Comparison of ENCODE assay signal across 9 cellular contexts in the genomic region with DNA sequence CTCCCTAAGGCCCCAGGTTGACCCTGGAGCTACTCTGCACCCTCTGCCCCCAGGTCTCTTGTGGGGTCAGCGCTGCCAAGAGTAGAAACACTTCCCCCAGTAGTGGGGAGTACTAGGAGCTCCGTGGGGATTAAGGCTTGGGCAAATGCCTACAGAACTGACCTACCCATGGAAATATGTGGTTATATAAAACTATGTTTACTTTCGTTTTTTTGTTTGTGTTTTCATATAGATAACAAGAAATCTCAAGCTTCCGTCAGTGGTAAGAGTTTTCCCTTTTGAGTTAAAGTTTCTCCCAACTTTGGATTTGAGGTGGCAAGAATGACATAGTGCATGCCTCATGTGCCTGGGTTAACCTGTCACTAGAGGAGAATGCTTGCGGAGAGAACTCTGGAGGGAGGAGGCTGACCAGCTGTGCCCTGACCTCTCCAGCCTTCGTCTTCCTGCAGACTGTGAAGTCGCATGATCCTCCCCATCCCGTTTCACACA. TPM values are rescaled to one million over a fixed set of nuclear protein-coding genes. Genes with fewer than 3 reads are reported as not detected.
DNase-seq lines count a peak whose midpoint lies in the region; ATAC-seq and TF ChIP-seq lines count a peak whose summit lies in the region.
"Had no signal": no experiment of that assay in that cellular context is flagged by ENCODE, and none has a peak within 500 bp of the region (broad histone marks: within the 10 kb centered on the region; RNA-seq: fewer than 3 reads in every experiment).

No MANE protein-coding gene starts in this region.

- H3K4me3 Mint-ChIP-seq in T-cell = peak overlapping the region in 2 of 3 donors; percentile 75 to 79

- TF ChIP-seq RAD21 in liver (IDR thresholded peaks at IDR 0.05) = no peak

- WGBS in liver = 69% methylated on average over 8 of the region's 8 CpGs
- 77% methylated on average over 8 of the region's 8 CpGs for WGBS in suprapubic skin

- TF ChIP-seq CTCF in liver (IDR thresholded peaks at IDR 0.05; ENCODE audit: low read depth, low read length, missing input control) (no peak), suprapubic skin (IDR thresholded peaks at IDR 0.05) (no peak)

- H3K9ac ChIP-seq in liver (ENCODE audit: low read depth in 1 of 2, low read length in 2 of 2) = no peak overlapping the region

- H3K9me3 ChIP-seq in liver (ENCODE audit: control insufficient read depth in 4 of 4, low read length in 3 of 4) (no peaks in the 10 kb centered on the region), suprapubic skin (no peaks in the 10 kb centered on the region)

- TF ChIP-seq EP300 in suprapubic skin (IDR thresholded peaks at IDR 0.05) = no peak

- no peaks in the 10 kb centered on the region for H3K9me3 Mint-ChIP-seq in T-cell

- POLR2A ChIA-PET in T-cell (lab: Charles Lee) = interaction anchor here (0.6 kb wide), 3 partner anchors 27 to 449 kb away, joined by 3 read pairs; a partner anchor contains a TSS

- peaks cover 34% of the 10 kb centered on the region for H3K36me3 Mint-ChIP-seq in T-cell

- ATAC-seq in T-cell (replicated peaks in 1 of 4) (no peak), HG03135 (IDR thresholded peaks at IDR 0.05; ENCODE audit: unreplicated experiment) (no peak), HG03460 (IDR thresholded peaks at IDR 0.05; ENCODE audit: unreplicated experiment) (no peak)

- H3K27me3 Mint-ChIP-seq in T-cell = no peaks in the 10 kb centered on the region

- H3K27ac Mint-ChIP-seq in T-cell = peak overlapping the region; percentile 98 to 99

- H3K27ac ChIP-seq in liver (ENCODE audit: low read depth in 1 of 2, low read length in 2 of 2) = peak overlapping the region; percentile 55 to 72
- peak overlapping the region; percentile 87 for H3K27ac ChIP-seq in suprapubic skin
- H3K27ac ChIP-seq: PC-9 had no signal

- H3K4me1 ChIP-seq in liver (ENCODE audit: control insufficient read depth in 4 of 4, insufficient read depth in 4 of 4, low read length in 3 of 4) (peaks cover 0 to 19% (median 11%) of the 10 kb centered on the region in 4 donors), suprapubic skin (peaks cover 66% of the 10 kb centered on the region)

- CTCF ChIA-PET in T-cell (lab: Charles Lee) = interaction anchor here (0.5 to 2.0 kb wide), 7 partner anchors 10 to 124 kb away, joined by 3 to 7 read pairs (median 4); a partner anchor contains a TSS

- H3K36me3 ChIP-seq in liver (ENCODE audit: control insufficient read depth in 4 of 4, insufficient read depth in 3 of 4, low read depth in 1 of 4, low read length in 3 of 4) (peaks cover 4 to 36% (median 13%) of the 10 kb centered on the region in 4 donors), suprapubic skin (peaks cover 57% of the 10 kb centered on the region)

- H3K4me3 ChIP-seq in liver (ENCODE audit: low read depth in 1 of 3, low read length in 3 of 3) = no peak overlapping the region
- no peak overlapping the region for H3K4me3 ChIP-seq in suprapubic skin
- H3K4me3 ChIP-seq: PC-9 had no signal

- no peak for TF ChIP-seq POLR2A in suprapubic skin (IDR thresholded peaks at IDR 0.05)

- H3K27me3 ChIP-seq in liver (ENCODE audit: control insufficient read depth in 4 of 4, insufficient read depth in 4 of 4, low read length in 3 of 4) (no peaks in the 10 kb centered on the region), suprapubic skin (no peaks in the 10 kb centered on the region)

- DNase-seq in T-cell (no peak), dermis blood vessel endothelial cell (peak; percentile 90), suprapubic skin (ENCODE audit: low spot score in 2 of 2) (no peak)
- DNase-seq in stimulated activated naive CD4-positive, alpha-beta T cell (lab: John Stamatoyannopoulos, UW) = no peak
- DNase-seq: Kasumi-1, PC-9 had no signal

- H3K4me1 Mint-ChIP-seq in T-cell = peaks cover 93 to 100% (median 99%) of the 10 kb centered on the region in 3 donors

TF ChIP-seq in liver, 16 proteins besides CTCF, POLR2A, EP300 and RAD21:
- TF ChIP-seq, protein P1, sequence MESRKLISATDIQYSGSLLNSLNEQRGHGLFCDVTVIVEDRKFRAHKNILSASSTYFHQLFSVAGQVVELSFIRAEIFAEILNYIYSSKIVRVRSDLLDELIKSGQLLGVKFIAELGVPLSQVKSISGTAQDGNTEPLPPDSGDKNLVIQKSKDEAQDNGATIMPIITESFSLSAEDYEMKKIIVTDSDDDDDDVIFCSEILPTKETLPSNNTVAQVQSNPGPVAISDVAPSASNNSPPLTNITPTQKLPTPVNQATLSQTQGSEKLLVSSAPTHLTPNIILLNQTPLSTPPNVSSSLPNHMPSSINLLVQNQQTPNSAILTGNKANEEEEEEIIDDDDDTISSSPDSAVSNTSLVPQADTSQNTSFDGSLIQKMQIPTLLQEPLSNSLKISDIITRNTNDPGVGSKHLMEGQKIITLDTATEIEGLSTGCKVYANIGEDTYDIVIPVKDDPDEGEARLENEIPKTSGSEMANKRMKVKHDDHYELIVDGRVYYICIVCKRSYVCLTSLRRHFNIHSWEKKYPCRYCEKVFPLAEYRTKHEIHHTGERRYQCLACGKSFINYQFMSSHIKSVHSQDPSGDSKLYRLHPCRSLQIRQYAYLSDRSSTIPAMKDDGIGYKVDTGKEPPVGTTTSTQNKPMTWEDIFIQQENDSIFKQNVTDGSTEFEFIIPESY (IDR thresholded peaks at IDR 0.05) = no peak
- TF ChIP-seq NR2F2 (IDR thresholded peaks at IDR 0.05) = peak; percentile 78
- TF ChIP-seq, protein P2, sequence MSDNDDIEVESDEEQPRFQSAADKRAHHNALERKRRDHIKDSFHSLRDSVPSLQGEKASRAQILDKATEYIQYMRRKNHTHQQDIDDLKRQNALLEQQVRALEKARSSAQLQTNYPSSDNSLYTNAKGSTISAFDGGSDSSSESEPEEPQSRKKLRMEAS (IDR thresholded peaks at IDR 0.05) = no peak
- no peak for TF ChIP-seq GABPA (IDR thresholded peaks at IDR 0.05 in 1 of 2, conservative IDR thresholded peaks at IDR 0.05 in 1 of 2)
- TF ChIP-seq, protein P3, sequence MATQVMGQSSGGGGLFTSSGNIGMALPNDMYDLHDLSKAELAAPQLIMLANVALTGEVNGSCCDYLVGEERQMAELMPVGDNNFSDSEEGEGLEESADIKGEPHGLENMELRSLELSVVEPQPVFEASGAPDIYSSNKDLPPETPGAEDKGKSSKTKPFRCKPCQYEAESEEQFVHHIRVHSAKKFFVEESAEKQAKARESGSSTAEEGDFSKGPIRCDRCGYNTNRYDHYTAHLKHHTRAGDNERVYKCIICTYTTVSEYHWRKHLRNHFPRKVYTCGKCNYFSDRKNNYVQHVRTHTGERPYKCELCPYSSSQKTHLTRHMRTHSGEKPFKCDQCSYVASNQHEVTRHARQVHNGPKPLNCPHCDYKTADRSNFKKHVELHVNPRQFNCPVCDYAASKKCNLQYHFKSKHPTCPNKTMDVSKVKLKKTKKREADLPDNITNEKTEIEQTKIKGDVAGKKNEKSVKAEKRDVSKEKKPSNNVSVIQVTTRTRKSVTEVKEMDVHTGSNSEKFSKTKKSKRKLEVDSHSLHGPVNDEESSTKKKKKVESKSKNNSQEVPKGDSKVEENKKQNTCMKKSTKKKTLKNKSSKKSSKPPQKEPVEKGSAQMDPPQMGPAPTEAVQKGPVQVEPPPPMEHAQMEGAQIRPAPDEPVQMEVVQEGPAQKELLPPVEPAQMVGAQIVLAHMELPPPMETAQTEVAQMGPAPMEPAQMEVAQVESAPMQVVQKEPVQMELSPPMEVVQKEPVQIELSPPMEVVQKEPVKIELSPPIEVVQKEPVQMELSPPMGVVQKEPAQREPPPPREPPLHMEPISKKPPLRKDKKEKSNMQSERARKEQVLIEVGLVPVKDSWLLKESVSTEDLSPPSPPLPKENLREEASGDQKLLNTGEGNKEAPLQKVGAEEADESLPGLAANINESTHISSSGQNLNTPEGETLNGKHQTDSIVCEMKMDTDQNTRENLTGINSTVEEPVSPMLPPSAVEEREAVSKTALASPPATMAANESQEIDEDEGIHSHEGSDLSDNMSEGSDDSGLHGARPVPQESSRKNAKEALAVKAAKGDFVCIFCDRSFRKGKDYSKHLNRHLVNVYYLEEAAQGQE (IDR thresholded peaks at IDR 0.05) = no peak
- TF ChIP-seq EGR1 (IDR thresholded peaks at IDR 0.05; ENCODE audit: low read depth in 2 of 2) = no peak
- TF ChIP-seq TAF1 (conservative IDR thresholded peaks at IDR 0.05) = no peak
- no peak for TF ChIP-seq FOXA2 (IDR thresholded peaks at IDR 0.05)
- TF ChIP-seq, protein P4, sequence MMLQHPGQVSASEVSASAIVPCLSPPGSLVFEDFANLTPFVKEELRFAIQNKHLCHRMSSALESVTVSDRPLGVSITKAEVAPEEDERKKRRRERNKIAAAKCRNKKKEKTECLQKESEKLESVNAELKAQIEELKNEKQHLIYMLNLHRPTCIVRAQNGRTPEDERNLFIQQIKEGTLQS (IDR thresholded peaks at IDR 0.05) = no peak

RNA-seq across cellular contexts. Expression of a gene that starts 45.5 kb away (rescaled TPM):
- total RNA-seq in T-cell (100 to 1,000 TPM; 214 to 317 (median 262) TPM), dermis blood vessel endothelial cell (33.0 and 37.8 TPM in 2 replicates), liver (10 to 100 TPM; 19.4 to 28.0 TPM), suprapubic skin (100 to 1,000 TPM in 1 of 4 donors, 10 to 100 TPM in 3; 59.8 to 163 (median 70.8) TPM)
- 10 to 100 TPM in 1 of 2 donors, 1 to 10 TPM in 1; 9.7 to 12.9 TPM for polyA plus RNA-seq in liver

RNA-seq across cellular contexts. Expression of a gene that starts 57.4 kb away (rescaled TPM):
- total RNA-seq in T-cell = 10 to 100 TPM; 42.0 to 57.8 (median 47.1) TPM
- total RNA-seq in dermis blood vessel endothelial cell = 19.5 and 28.1 TPM in 2 replicates
- total RNA-seq in liver = 10 to 100 TPM; 11.3 to 20.3 TPM
- polyA plus RNA-seq in liver = 1 to 10 TPM; 2.0 to 6.1 TPM
- total RNA-seq in suprapubic skin = 10 to 100 TPM; 12.3 to 29.7 (median 18.3) TPM
